ENCODE assay signal across 8 cellular contexts in the genomic region with DNA sequence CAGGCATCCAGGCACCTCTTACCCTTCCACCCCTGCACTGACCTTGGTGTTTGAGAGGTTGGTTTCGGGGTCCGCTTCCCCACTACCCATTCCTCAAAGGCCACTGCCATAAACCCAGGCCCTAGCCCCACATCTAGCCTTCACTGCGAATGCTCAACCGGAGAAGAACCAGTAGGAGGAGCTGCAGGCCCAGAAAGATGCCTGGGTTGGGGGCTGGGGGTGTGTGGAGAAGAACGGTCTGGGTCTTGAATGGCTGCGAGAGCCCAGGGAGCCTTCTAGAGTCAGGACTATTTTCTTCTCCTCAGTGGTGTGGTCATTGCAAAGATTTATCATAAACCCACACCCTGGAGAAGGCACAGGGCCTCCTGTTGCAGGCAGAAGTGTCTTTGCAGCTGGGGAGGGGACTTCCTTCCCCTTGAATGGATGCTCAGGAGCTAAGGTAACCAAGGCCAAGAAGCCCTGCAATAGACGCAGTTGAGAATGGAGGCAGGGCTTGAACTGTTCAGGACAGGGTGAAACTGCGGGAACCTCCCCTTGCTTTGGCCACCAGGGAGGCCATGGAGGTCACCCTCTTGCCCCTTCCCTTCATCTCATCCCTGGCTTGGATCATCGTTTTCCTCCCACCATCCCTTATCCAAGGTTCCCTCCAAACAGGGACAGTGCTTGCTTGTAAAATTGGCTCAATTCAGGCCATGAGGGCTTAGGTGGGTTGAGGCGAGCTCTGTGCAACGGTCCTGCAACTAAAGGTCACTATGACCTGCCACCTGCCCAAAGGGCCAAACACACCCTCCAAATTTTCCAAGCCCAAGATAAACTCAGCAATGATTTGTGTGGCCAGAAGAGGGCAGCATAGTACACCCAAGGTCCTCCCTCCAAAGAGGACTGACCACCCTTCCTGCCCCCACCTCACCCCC. TPM values are rescaled to one million over a fixed set of nuclear protein-coding genes. Genes with fewer than 3 reads are reported as not detected.
A peak's percentile ranks its signal among the peaks of the same experiment; 100 is the strongest.
DNase-seq lines count a peak whose midpoint lies in the region; ATAC-seq and TF ChIP-seq lines count a peak whose summit lies in the region.

No MANE protein-coding gene starts in this region.

- DNase-seq in cardiac muscle cell (ENCODE audit: low read depth in 1 of 2, low spot score in 1 of 2), result peak; percentile 53 to 64
- DNase-seq in Right ventricle myocardium inferior (ENCODE audit: missing footprints), result no peak
- peak; percentile 63 for DNase-seq in NAMALWA (ENCODE audit: low spot score)
- DNase-seq in amniotic epithelial cell (ENCODE audit: low read depth), result peak; percentile 10
- DNase-seq in inferior parietal cortex (ENCODE audit: extremely low spot score), result peak; percentile 44
- no peak for DNase-seq in type B pancreatic cell (ENCODE audit: extremely low spot score, unreplicated experiment)
- no peak for DNase-seq in foreskin melanocyte

- peak; percentile 50 for TF ChIP-seq CTCF in cardiac muscle cell (IDR thresholded peaks at IDR 0.05; ENCODE audit: low read depth, low read length)
- peak; percentile 81 for TF ChIP-seq CTCF in type B pancreatic cell (conservative IDR thresholded peaks at IDR 0.05)

- H3K36me3 ChIP-seq in cardiac muscle cell, result no peaks in the 10 kb centered on the region

- no peaks in the 10 kb centered on the region for H3K36me3 Mint-ChIP-seq in type B pancreatic cell

- H3K9me3 Mint-ChIP-seq in type B pancreatic cell, result no peaks in the 10 kb centered on the region

- H3K27me3 Mint-ChIP-seq in type B pancreatic cell, result peaks cover 9% of the 10 kb centered on the region

- H3K4me1 ChIP-seq in cardiac muscle cell (ENCODE audit: low read depth), result no peaks in the 10 kb centered on the region

- intact Hi-C loops in Right ventricle myocardium inferior (cut with DNase I), result loop anchor here (2.0 kb wide), 1 partner anchor 118 kb away; no protein-coding TSS in a partner anchor

- no peaks in the 10 kb centered on the region for H3K27me3 ChIP-seq in cardiac muscle cell

- ATAC-seq in Right ventricle myocardium inferior (no peak), GM21528 (IDR thresholded peaks at IDR 0.05; ENCODE audit: low FRiP score, unreplicated experiment) (no peak)

- no peak overlapping the region for H3K4me3 Mint-ChIP-seq in type B pancreatic cell

- no peak overlapping the region for H3K27ac Mint-ChIP-seq in type B pancreatic cell

- H3K27ac ChIP-seq in cardiac muscle cell, result no peak overlapping the region

- no peak overlapping the region for H3K4me3 ChIP-seq in cardiac muscle cell

- H3K9me3 ChIP-seq in cardiac muscle cell (ENCODE audit: low read depth), result no peaks in the 10 kb centered on the region

- H3K4me1 Mint-ChIP-seq in type B pancreatic cell (ENCODE audit: unreplicated experiment), result peaks cover 9% of the 10 kb centered on the region

RNA-seq across cellular contexts. Expression of gene THNSL2, which starts 20.9 kb away (rescaled TPM):
- total RNA-seq in cardiac muscle cell, result 9.8 and 10.7 TPM in 2 replicates
- 12.1 and 15.8 TPM in 2 replicates for polyA plus RNA-seq in cardiac muscle cell
- 31.2 TPM for total RNA-seq in Right ventricle myocardium inferior
- total RNA-seq in type B pancreatic cell (ENCODE audit: low replicate concordance), result 3.9 and 7.8 TPM in 2 replicates

Comparison
In these comparisons a context has a peak if more than half of its experiments do, and no peak if none do; other contexts are left out.
1. DNase-seq: peak in cardiac muscle cell (2 of 2), NAMALWA (single experiment), amniotic epithelial cell (single experiment) and inferior parietal cortex (single experiment); none in Right ventricle myocardium inferior (single experiment), type B pancreatic cell (single experiment) and foreskin melanocyte (single experiment).